8 cellular contexts compared by ENCODE assay signal in the genomic region with DNA sequence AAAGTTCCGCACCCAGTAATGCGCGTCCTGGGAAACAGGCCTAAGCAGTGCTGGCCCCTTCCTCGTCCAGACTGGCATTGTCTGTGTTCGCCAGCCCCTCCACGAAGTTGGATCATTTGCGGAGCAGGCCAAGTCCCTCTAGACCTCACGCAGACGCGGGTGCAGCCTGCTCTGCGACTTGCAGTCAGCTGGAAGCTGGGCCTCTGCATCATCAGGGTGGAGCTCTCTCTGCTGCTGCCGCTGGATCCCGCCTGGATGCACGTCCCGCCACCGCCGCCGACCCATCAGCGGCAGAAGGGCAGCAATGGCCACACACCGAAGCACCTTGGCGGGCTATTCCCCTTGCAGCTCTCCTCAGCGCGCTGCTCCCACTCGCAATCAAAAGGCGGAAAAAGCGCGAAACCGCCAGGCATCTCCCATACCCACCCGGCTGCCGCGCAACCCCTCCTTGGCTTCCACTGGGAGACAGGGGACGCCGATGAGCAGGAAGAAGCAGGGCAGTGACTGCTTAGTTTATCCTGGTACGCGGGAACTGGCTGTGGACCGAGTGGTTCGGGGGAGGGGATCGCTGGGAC. TPM values are rescaled to one million over a fixed set of nuclear protein-coding genes. Genes with fewer than 3 reads are reported as not detected.
DNase-seq lines count a peak whose midpoint lies in the region; ATAC-seq, FAIRE-seq and TF ChIP-seq lines count a peak whose summit lies in the region.
"Had no signal": no experiment of that assay in that cellular context is flagged by ENCODE, and none has a peak within 500 bp of the region (broad histone marks: within the 10 kb centered on the region; RNA-seq: fewer than 3 reads in every experiment).

No MANE protein-coding gene starts in this region.

- intact Hi-C loops in breast epithelium (cut with DNase I; ENCODE audit: low total_unique reads): loop anchor here (2.0 kb wide), 1 partner anchor 56 kb away; no protein-coding TSS in a partner anchor

- H3K9me1 ChIP-seq in keratinocyte (ENCODE audit: control insufficient read depth, extremely low read depth, insufficient read depth, low read length): no peaks in the 10 kb centered on the region

- H3K4me2 ChIP-seq in keratinocyte (ENCODE audit: control insufficient read depth, extremely low read depth, insufficient read depth, low read depth, low read length): peak overlapping the region; percentile 77

- no peak for DNase-seq in breast epithelium (ENCODE audit: low spot score in 2 of 2)
- no peak for DNase-seq in keratinocyte (ENCODE audit: low read depth, low spot score)
- DNase-seq in tibial nerve (ENCODE audit: low spot score in 2 of 2): no peak
- no peak for DNase-seq in activated CD4-positive, alpha-beta T cell treated with anti-CD3 and anti-CD28 coated beads, Interleukin-2, amount 50 U/mL, for 4 hours
- DNase-seq in activated CD8-positive, alpha-beta T cell treated with anti-CD3 and anti-CD28 coated beads, Interleukin-2, amount 10 ng/mL, durations not matched to agents 7 days and 5 days: no peak

- no peaks in the 10 kb centered on the region for H4K20me1 ChIP-seq in keratinocyte (ENCODE audit: control insufficient read depth, extremely low read depth, insufficient read depth, low read length)

- no peaks in the 10 kb centered on the region for H3K79me2 ChIP-seq in keratinocyte (ENCODE audit: control insufficient read depth, insufficient read depth, low read length)

- TF ChIP-seq EP300 in tibial nerve (IDR thresholded peaks at IDR 0.05): no peak

- TF ChIP-seq POLR2A in breast epithelium (IDR thresholded peaks at IDR 0.05) (no peak), tibial nerve (IDR thresholded peaks at IDR 0.05) (no peak)

- ATAC-seq in HG02798 (IDR thresholded peaks at IDR 0.05; ENCODE audit: poor library complexity, unreplicated experiment): no peak
- no peak for ATAC-seq in activated CD8-positive, alpha-beta T cell treated with anti-CD3 and anti-CD28 coated beads, Interleukin-2, amount 10 ng/mL, durations not matched to agents 7 days and 5 days

- H2AFZ ChIP-seq in keratinocyte (ENCODE audit: control insufficient read depth, low read length): peak overlapping the region; percentile 93

- H3K27me3 ChIP-seq in HUES6 (ENCODE audit: control insufficient read depth, insufficient read depth, low read length): peaks cover 67% of the 10 kb centered on the region
- peaks cover 0 to 10% of the 10 kb centered on the region in 2 donors for H3K27me3 ChIP-seq in breast epithelium
- no peaks in the 10 kb centered on the region for H3K27me3 ChIP-seq in keratinocyte (ENCODE audit: control insufficient read depth, extremely low read depth, insufficient read depth, low read length)
- peaks cover 0 to 23% of the 10 kb centered on the region in 2 donors for H3K27me3 ChIP-seq in tibial nerve

- H3K9ac ChIP-seq in HUES6 (ENCODE audit: low read length) (peak overlapping the region; percentile 75), keratinocyte (ENCODE audit: control insufficient read depth, extremely low read depth, insufficient read depth, low read length) (peak overlapping the region; percentile 53)

- no peaks in the 10 kb centered on the region for H3K9me3 Mint-ChIP-seq in activated CD8-positive, alpha-beta T cell treated with anti-CD3 and anti-CD28 coated beads, Interleukin-2, amount 10 ng/mL, durations not matched to agents 7 days and 5 days (ENCODE audit: insufficient read depth)

- 3 to 4% methylated on average over 22 to 32 of the region's 38 CpGs for WGBS in tibial nerve, 2 donors

- H3K4me1 ChIP-seq in HUES6 (ENCODE audit: control insufficient read depth, insufficient read depth, low read length) (peaks cover 4% of the 10 kb centered on the region; the same call in 1 of the 2 replicates), breast epithelium (no peaks in the 10 kb centered on the region), keratinocyte (ENCODE audit: control insufficient read depth, extremely low read depth, insufficient read depth, low read length) (peaks cover 8% of the 10 kb centered on the region), tibial nerve (peaks cover 0 to 13% (median 0%) of the 10 kb centered on the region in 4 donors)
- H3K4me1 ChIP-seq: adrenal gland had no signal

- H3K9me3 ChIP-seq in HUES6 (ENCODE audit: control insufficient read depth, insufficient read depth, low read depth, low read length) (no peaks in the 10 kb centered on the region), breast epithelium (no peaks in the 10 kb centered on the region), keratinocyte (ENCODE audit: control insufficient read depth, low read depth, low read length) (no peaks in the 10 kb centered on the region), tibial nerve (no peaks in the 10 kb centered on the region)
- H3K9me3 ChIP-seq: adrenal gland had no signal

- H3K4me1 Mint-ChIP-seq in activated CD8-positive, alpha-beta T cell treated with anti-CD3 and anti-CD28 coated beads, Interleukin-2, amount 10 ng/mL, durations not matched to agents 7 days and 5 days (ENCODE audit: low read depth): no peaks in the 10 kb centered on the region

- H3K36me3 Mint-ChIP-seq in activated CD8-positive, alpha-beta T cell treated with anti-CD3 and anti-CD28 coated beads, Interleukin-2, amount 10 ng/mL, durations not matched to agents 7 days and 5 days (ENCODE audit: low read depth): no peaks in the 10 kb centered on the region

- H3K27ac Mint-ChIP-seq in activated CD8-positive, alpha-beta T cell treated with anti-CD3 and anti-CD28 coated beads, Interleukin-2, amount 10 ng/mL, durations not matched to agents 7 days and 5 days: no peak overlapping the region

- no peak overlapping the region for H3K4me3 Mint-ChIP-seq in activated CD8-positive, alpha-beta T cell treated with anti-CD3 and anti-CD28 coated beads, Interleukin-2, amount 10 ng/mL, durations not matched to agents 7 days and 5 days

- CTCF ChIA-PET in activated CD8-positive, alpha-beta T cell treated with anti-CD3 and anti-CD28 coated beads, Interleukin-2, amount 10 ng/mL, durations not matched to agents 7 days and 5 days (lab: Charles Lee): interaction anchor here (1.1 kb wide), 1 partner anchor 252 kb away, joined by 3 read pairs; no protein-coding TSS in a partner anchor

- TF ChIP-seq CTCF in breast epithelium (IDR thresholded peaks at IDR 0.05) (no peak), keratinocyte (optimal IDR thresholded peaks at IDR 0.05 in 1 of 3, IDR thresholded peaks at IDR 0.05 in 1 of 3, conservative IDR thresholded peaks at IDR 0.05 in 1 of 3; ENCODE audit: extremely low read depth in 1 of 3, insufficient read depth in 2 of 3, low read length in 3 of 3) (peak in 2 of 3 experiments; percentile 6 to 44), tibial nerve (IDR thresholded peaks at IDR 0.05) (no peak)

- peaks cover 65% of the 10 kb centered on the region for H3K27me3 Mint-ChIP-seq in activated CD8-positive, alpha-beta T cell treated with anti-CD3 and anti-CD28 coated beads, Interleukin-2, amount 10 ng/mL, durations not matched to agents 7 days and 5 days (ENCODE audit: low read depth)

- peak; percentile 51 for FAIRE-seq in keratinocyte (lab: Jason Lieb, UNC)

- H3K4me3 ChIP-seq in HUES6 (ENCODE audit: low read depth, low read length) (peak overlapping the region; percentile 80), breast epithelium (peak overlapping the region; percentile 38 to 68 (median 52)), keratinocyte (ENCODE audit: control insufficient read depth in 2 of 3, extremely low read depth in 1 of 3, insufficient read depth in 2 of 3, low read depth in 1 of 3, low read length in 3 of 3) (peak overlapping the region; percentile 20 to 63 (median 62)), tibial nerve (peak overlapping the region; percentile 16 to 45 (median 20))

- H3K36me3 ChIP-seq in HUES6 (ENCODE audit: control insufficient read depth, insufficient read depth, low read length) (no peaks in the 10 kb centered on the region), breast epithelium (no peaks in the 10 kb centered on the region), keratinocyte (ENCODE audit: control insufficient read depth in 2 of 2, extremely low read depth in 1 of 2, insufficient read depth in 2 of 2, low read length in 2 of 2) (no peaks in the 10 kb centered on the region), tibial nerve (no peaks in the 10 kb centered on the region)
- H3K36me3 ChIP-seq: adrenal gland had no signal

- POLR2A ChIA-PET in activated CD8-positive, alpha-beta T cell treated with anti-CD3 and anti-CD28 coated beads, Interleukin-2, amount 10 ng/mL, durations not matched to agents 7 days and 5 days (lab: Charles Lee): no interaction called here

- H3K27ac ChIP-seq in HUES6 (ENCODE audit: low read depth, low read length) (no peak overlapping the region), breast epithelium (peak overlapping the region; percentile 58 to 67), keratinocyte (ENCODE audit: control insufficient read depth, insufficient read depth, low read length) (no peak overlapping the region), tibial nerve (peak overlapping the region in 1 of 4 donors; percentile 36)

- dilution Hi-C loops in keratinocyte (cut with MboI; ENCODE audit: extremely low pct_ligation_motif_present, low sequenced_read_pairs): no loop called here

RNA-seq across cellular contexts. Expression of a gene that starts 34.1 kb away (rescaled TPM):
- total RNA-seq in breast epithelium: 1 to 10 TPM in 1 of 3 donors, under 1 TPM in 1, not detected in 1; 0.73 to 1.6 TPM
- polyA plus RNA-seq in keratinocyte: 0.26 to 0.39 TPM (median 0.33 TPM) in 3 replicates
- not detected for polyA plus RNA-seq in keratinocyte (2011; ENCODE audit: low read depth)
- polyA plus RNA-seq in keratinocyte (2011; cell fraction: cytosol; rRNA removed): 0.09 and 0.12 TPM in 2 replicates
- polyA plus RNA-seq in keratinocyte (2011; cell fraction: nucleus; rRNA removed): 0.32 and 0.77 TPM in 2 replicates
- 0.61 TPM in 1 of 2 replicates, not detected in the other for polyA plus RNA-seq in keratinocyte (2012; ENCODE audit: low replicate concordance)
- polyA minus RNA-seq in keratinocyte: 0.48 TPM in 1 of 3 replicates, not detected in the others
- not detected for polyA minus RNA-seq in keratinocyte (2011; cell fraction: cytosol; rRNA and poly(A)+ RNA removed)
- not detected in 2 replicates for polyA minus RNA-seq in keratinocyte (2011; cell fraction: nucleus; rRNA and poly(A)+ RNA removed)
- not detected for total RNA-seq in tibial nerve
- total RNA-seq in activated CD8-positive, alpha-beta T cell treated with anti-CD3 and anti-CD28 coated beads, Interleukin-2, amount 10 ng/mL, durations not matched to agents 7 days and 5 days: not detected

Comparison
In these comparisons a context has a peak if more than half of its experiments do, and no peak if none do; other contexts are left out.
1. H3K27ac ChIP-seq: peak in breast epithelium (2 of 2); none in HUES6 (single experiment) and keratinocyte (single experiment).
2. H3K4me3 ChIP-seq: peak in every context shown above with its lines; median percentile 80 in HUES6; 62 in keratinocyte; 52 in breast epithelium; 20 in tibial nerve.
3. CTCF ChIP-seq: peak in keratinocyte (2 of 3); none in breast epithelium (0 of 3) and tibial nerve (0 of 5).